In the genomic region with DNA sequence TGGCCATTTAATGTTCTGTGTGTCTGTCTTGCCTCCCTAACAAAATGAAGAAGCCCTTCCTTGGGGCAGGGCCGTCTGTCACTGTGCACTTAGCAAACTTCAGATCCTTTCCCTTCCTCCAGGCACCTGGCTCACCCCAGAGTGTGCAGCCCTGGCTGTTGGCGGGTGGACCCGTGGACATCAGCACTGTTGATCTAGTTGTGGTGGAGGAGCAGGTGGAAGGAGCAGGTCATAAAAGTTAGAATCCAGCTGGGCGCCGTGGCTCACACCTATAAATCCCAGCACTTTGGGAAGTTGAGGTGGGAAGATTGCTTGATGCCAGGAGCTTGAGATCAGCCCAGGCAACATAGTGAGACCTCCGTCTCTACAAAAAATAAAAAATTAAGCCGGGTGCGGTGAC, we compare ENCODE assay signal across 20 cellular contexts. TPM values are rescaled to one million over a fixed set of nuclear protein-coding genes. Genes with fewer than 3 reads are reported as not detected.
"Had no signal": no experiment of that assay in that cellular context is flagged by ENCODE, and none has a peak within 500 bp of the region (broad histone marks: within the 10 kb centered on the region; RNA-seq: fewer than 3 reads in every experiment).

No MANE protein-coding gene starts in this region.

- H3K36me3 Mint-ChIP-seq: memory B cell had no signal

- H3K27ac Mint-ChIP-seq: activated CD4-positive, alpha-beta T cell treated with anti-CD3 and anti-CD28 coated beads for 36 hours; activated CD8-positive, alpha-beta T cell treated with anti-CD3 and anti-CD28 coated beads, Interleukin-2, amount 10 ng/mL, durations not matched to agents 7 days and 5 days; activated T-helper 17 cell treated with anti-CD3 and anti-CD28 coated beads, Interleukin-2, amount 50 U/mL, for 72 hours; dendritic cell treated with granulocyte-macrophage colony-stimulating factor and Interleukin-4, amounts not matched to agents 40 ng/mL and 50 ng/mL, for 4 days; memory B cell; nephron; stimulated activated naive CD8-positive, alpha-beta T cell treated with anti-CD3 and anti-CD28 coated beads, Interleukin-15, Interleukin-2, amounts not matched to agents 100 ng/mL and 50 ng/mL, for 24 hours had no signal

- H3K4me3 Mint-ChIP-seq: activated CD4-positive, alpha-beta T cell treated with anti-CD3 and anti-CD28 coated beads for 36 hours; activated CD8-positive, alpha-beta T cell treated with anti-CD3 and anti-CD28 coated beads, Interleukin-2, amount 10 ng/mL, durations not matched to agents 7 days and 5 days; activated T-helper 17 cell treated with anti-CD3 and anti-CD28 coated beads, Interleukin-2, amount 50 U/mL, for 72 hours; dendritic cell treated with granulocyte-macrophage colony-stimulating factor and Interleukin-4, amounts not matched to agents 40 ng/mL and 50 ng/mL, for 4 days; effector memory CD8-positive, alpha-beta T cell; memory B cell; nephron; stimulated activated naive CD8-positive, alpha-beta T cell treated with anti-CD3 and anti-CD28 coated beads, Interleukin-15, Interleukin-2, amounts not matched to agents 100 ng/mL and 50 ng/mL, for 24 hours had no signal

- DNase-seq: activated CD4-positive, alpha-beta T cell treated with anti-CD3 and anti-CD28 coated beads for 36 hours; activated CD8-positive, alpha-beta T cell treated with anti-CD3 and anti-CD28 coated beads, Interleukin-2, amount 10 ng/mL, durations not matched to agents 7 days and 5 days; activated naive CD4-positive, alpha-beta T cell treated with anti-CD3 and anti-CD28 coated beads, Interleukin-2, amount 50 U/mL, for 16 hours; amniotic stem cell; brain microvascular endothelial cell; effector memory CD8-positive, alpha-beta T cell; islet precursor cell; left ventricle myocardium inferior; stimulated activated CD4-positive, alpha-beta T cell treated with anti-CD3 and anti-CD28 coated beads, Interleukin-15, amount 100 ng/mL, for 24 hours; stimulated activated CD4-positive, alpha-beta T cell treated with anti-CD3 and anti-CD28 coated beads, Interleukin-4, amount 100 ng/mL, for 24 hours had no signal

- H3K27me3 Mint-ChIP-seq: activated CD4-positive, alpha-beta T cell treated with anti-CD3 and anti-CD28 coated beads for 36 hours; activated T-helper 17 cell treated with anti-CD3 and anti-CD28 coated beads, Interleukin-2, amount 50 U/mL, for 72 hours; effector memory CD8-positive, alpha-beta T cell; memory B cell; stimulated activated naive CD8-positive, alpha-beta T cell treated with anti-CD3 and anti-CD28 coated beads, Interleukin-15, Interleukin-2, amounts not matched to agents 100 ng/mL and 50 ng/mL, for 24 hours had no signal

- H3K4me1 Mint-ChIP-seq: activated T-helper 17 cell treated with anti-CD3 and anti-CD28 coated beads, Interleukin-2, amount 50 U/mL, for 72 hours; memory B cell had no signal

- H3K9me3 Mint-ChIP-seq: activated T-helper 17 cell treated with anti-CD3 and anti-CD28 coated beads, Interleukin-2, amount 50 U/mL, for 72 hours; dendritic cell treated with granulocyte-macrophage colony-stimulating factor and Interleukin-4, amounts not matched to agents 40 ng/mL and 50 ng/mL, for 4 days; effector memory CD8-positive, alpha-beta T cell; memory B cell; nephron; stimulated activated naive CD8-positive, alpha-beta T cell treated with anti-CD3 and anti-CD28 coated beads, Interleukin-15, Interleukin-2, amounts not matched to agents 100 ng/mL and 50 ng/mL, for 24 hours had no signal

- H3K27ac ChIP-seq: brain microvascular endothelial cell, epithelial cell of prostate, gastroesophageal sphincter, left ventricle myocardium inferior, thoracic aorta, VCaP had no signal

- ATAC-seq: activated CD4-positive, alpha-beta T cell treated with anti-CD3 and anti-CD28 coated beads for 36 hours; activated T-helper 17 cell treated with anti-CD3 and anti-CD28 coated beads, Interleukin-2, amount 50 U/mL, for 72 hours; effector memory CD8-positive, alpha-beta T cell; gastroesophageal sphincter had no signal

- H3K9me3 ChIP-seq: gastroesophageal sphincter, left ventricle myocardium inferior, thoracic aorta had no signal

- H3K36me3 ChIP-seq: brain microvascular endothelial cell, gastroesophageal sphincter, left ventricle myocardium inferior, thoracic aorta had no signal

RNA-seq across cellular contexts. Expression of a gene that starts 12.7 kb away (rescaled TPM):
- total RNA-seq: gastroesophageal sphincter, left ventricle myocardium inferior, osteocyte, thoracic aorta had no signal
